Comparison of ENCODE assay signal across 19 cellular contexts in genomic region chr7:38192347-38192746, GRCh38. TPM values are rescaled to one million over a fixed set of nuclear protein-coding genes. Genes with fewer than 3 reads are reported as not detected.
A peak's percentile ranks its signal among the peaks of the same experiment; 100 is the strongest.
DNase-seq lines count a peak whose midpoint lies in the region; ATAC-seq and TF ChIP-seq lines count a peak whose summit lies in the region.
"Had no signal": no experiment of that assay in that cellular context is flagged by ENCODE, and none has a peak within 500 bp of the region (broad histone marks: within the 10 kb centered on the region; RNA-seq: fewer than 3 reads in every experiment).

No MANE protein-coding gene starts in this region.

- H3K36me3 ChIP-seq in CD8-positive, alpha-beta memory T cell (ENCODE audit: insufficient read depth, low read length) = no peaks in the 10 kb centered on the region
- peaks cover 0 to 8% of the 10 kb centered on the region in 2 donors for H3K36me3 ChIP-seq in gastrocnemius medialis

- no peaks in the 10 kb centered on the region for H3K4me1 ChIP-seq in CD8-positive, alpha-beta memory T cell (ENCODE audit: insufficient read depth, low read length)
- H3K4me1 ChIP-seq in gastrocnemius medialis = peaks cover 0 to 12% of the 10 kb centered on the region in 2 donors

- H3K27me3 Mint-ChIP-seq in T-helper 1 cell treated with Interleukin-12 subunit alpha and Interleukin-12 subunit beta and Interleukin-4 antibody, amounts not matched to agents 30 μg/mL and 1 μg/mL, for 36 hours (ENCODE audit: low read depth) = no peaks in the 10 kb centered on the region
- no peaks in the 10 kb centered on the region for H3K27me3 Mint-ChIP-seq in CD8-positive, alpha-beta memory T cell
- H3K27me3 Mint-ChIP-seq in effector memory CD8-positive, alpha-beta T cell = no peaks in the 10 kb centered on the region
- H3K27me3 Mint-ChIP-seq in natural killer cell (ENCODE audit: low read depth in 2 of 2) = no peaks in the 10 kb centered on the region

- TF ChIP-seq POLR2A in gastrocnemius medialis (IDR thresholded peaks at IDR 0.05) = no peak

- H3K36me3 Mint-ChIP-seq in T-helper 1 cell treated with Interleukin-12 subunit alpha and Interleukin-12 subunit beta and Interleukin-4 antibody, amounts not matched to agents 30 μg/mL and 1 μg/mL, for 36 hours (ENCODE audit: low read depth) = peaks cover 11% of the 10 kb centered on the region
- peaks cover 0 to 4% (median 1%) of the 10 kb centered on the region in 3 donors for H3K36me3 Mint-ChIP-seq in CD8-positive, alpha-beta memory T cell
- H3K36me3 Mint-ChIP-seq in effector memory CD8-positive, alpha-beta T cell (ENCODE audit: insufficient read depth) = no peaks in the 10 kb centered on the region
- no peaks in the 10 kb centered on the region for H3K36me3 Mint-ChIP-seq in natural killer cell

- H3K27ac ChIP-seq in CD8-positive, alpha-beta memory T cell (ENCODE audit: low read depth, low read length) = no peak overlapping the region
- H3K27ac ChIP-seq in gastrocnemius medialis = no peak overlapping the region
- H3K27ac ChIP-seq: 22Rv1 had no signal

- H3K4me3 Mint-ChIP-seq in T-helper 1 cell treated with Interleukin-12 subunit alpha and Interleukin-12 subunit beta and Interleukin-4 antibody, amounts not matched to agents 30 μg/mL and 1 μg/mL, for 36 hours = peak overlapping the region; percentile 66
- peak overlapping the region in 5 of 7 donors; percentile 7 to 71 (median 33) for H3K4me3 Mint-ChIP-seq in CD8-positive, alpha-beta memory T cell
- peak overlapping the region; percentile 2 to 5 for H3K4me3 Mint-ChIP-seq in effector memory CD8-positive, alpha-beta T cell
- H3K4me3 Mint-ChIP-seq in natural killer cell = peak overlapping the region; percentile 10
- H3K4me3 Mint-ChIP-seq: CD14-positive monocyte had no signal

- intact Hi-C loops in natural killer cell (cut with micrococcal nuclease) (no loop called here), gastrocnemius medialis (cut with DNase I; ENCODE audit: low total_unique reads) (no loop called here)

- DNase-seq in T-helper 1 cell (no peak), natural killer cell (no peak), gastrocnemius medialis (no peak)
- no peak for DNase-seq in CD8-positive, alpha-beta memory T cell
- no peak for DNase-seq in effector memory CD8-positive, alpha-beta T cell
- DNase-seq: GF-D8; MM.1S; NCI-H1092; NCI-H146; NCI-H2029 treated with DMSO at 0.1 percent for 48 hours; NCI-H2171; NCI-H446; NK-92 treated with Interleukin-12 subunit alpha and Interleukin-12 subunit beta, amount 100 ng/mL, for 24 hours; Right ventricle myocardium superior had no signal

- no peaks in the 10 kb centered on the region for H3K9me3 ChIP-seq in CD8-positive, alpha-beta memory T cell (ENCODE audit: low read length)
- H3K9me3 ChIP-seq in gastrocnemius medialis = no peaks in the 10 kb centered on the region

- in situ Hi-C loops in gastrocnemius medialis (cut with MboI; ENCODE audit: low sequenced_read_pairs in 4 of 4) = no loop called here

- no peak for ATAC-seq in effector memory CD8-positive, alpha-beta T cell (replicated peaks)
- ATAC-seq in natural killer cell (no peak), GM18873 (IDR thresholded peaks at IDR 0.05; ENCODE audit: low FRiP score, unreplicated experiment) (no peak), GM21390 (IDR thresholded peaks at IDR 0.05; ENCODE audit: unreplicated experiment) (no peak), gastrocnemius medialis (no peak)

- no peak overlapping the region for H3K27ac Mint-ChIP-seq in T-helper 1 cell treated with Interleukin-12 subunit alpha and Interleukin-12 subunit beta and Interleukin-4 antibody, amounts not matched to agents 30 μg/mL and 1 μg/mL, for 36 hours
- peak overlapping the region in 5 of 8 donors; percentile 9 to 73 (median 25) for H3K27ac Mint-ChIP-seq in CD8-positive, alpha-beta memory T cell
- H3K27ac Mint-ChIP-seq in effector memory CD8-positive, alpha-beta T cell = peak overlapping the region in 1 of 2 donors; percentile 25
- peak overlapping the region; percentile 19 to 64 for H3K27ac Mint-ChIP-seq in natural killer cell

- H3K4me1 Mint-ChIP-seq in T-helper 1 cell treated with Interleukin-12 subunit alpha and Interleukin-12 subunit beta and Interleukin-4 antibody, amounts not matched to agents 30 μg/mL and 1 μg/mL, for 36 hours (ENCODE audit: low read depth) = peaks cover 15% of the 10 kb centered on the region
- peaks cover 53 to 80% (median 78%) of the 10 kb centered on the region in 3 donors for H3K4me1 Mint-ChIP-seq in CD8-positive, alpha-beta memory T cell
- peaks cover 15 to 50% of the 10 kb centered on the region in 2 donors for H3K4me1 Mint-ChIP-seq in effector memory CD8-positive, alpha-beta T cell (ENCODE audit: low read depth in 2 of 2)
- H3K4me1 Mint-ChIP-seq in natural killer cell = peaks cover 54 to 63% of the 10 kb centered on the region in 2 donors

- POLR2A ChIA-PET in CD8-positive, alpha-beta memory T cell (lab: Charles Lee) = no interaction called here

- CTCF ChIA-PET in CD8-positive, alpha-beta memory T cell (lab: Charles Lee) = interaction anchor here (1.0 to 2.0 kb wide), 3 partner anchors 23 to 177 kb away, joined by 3 to 5 read pairs (median 5); no protein-coding TSS in a partner anchor

- H3K27me3 ChIP-seq in CD8-positive, alpha-beta memory T cell (ENCODE audit: insufficient read depth, low read length, poor library complexity, severe bottlenecking) = no peaks in the 10 kb centered on the region
- H3K27me3 ChIP-seq in gastrocnemius medialis = no peaks in the 10 kb centered on the region

- H3K9me3 Mint-ChIP-seq in T-helper 1 cell treated with Interleukin-12 subunit alpha and Interleukin-12 subunit beta and Interleukin-4 antibody, amounts not matched to agents 30 μg/mL and 1 μg/mL, for 36 hours = peaks cover 8% of the 10 kb centered on the region
- no peaks in the 10 kb centered on the region for H3K9me3 Mint-ChIP-seq in CD8-positive, alpha-beta memory T cell
- H3K9me3 Mint-ChIP-seq in effector memory CD8-positive, alpha-beta T cell = no peaks in the 10 kb centered on the region
- no peaks in the 10 kb centered on the region for H3K9me3 Mint-ChIP-seq in natural killer cell

- TF ChIP-seq CTCF in natural killer cell (IDR thresholded peaks at IDR 0.05) (no peak), gastrocnemius medialis (IDR thresholded peaks at IDR 0.05 in 4 of 5, conservative IDR thresholded peaks at IDR 0.05 in 1 of 5) (no peak)

- no peak overlapping the region for H3K4me3 ChIP-seq in CD8-positive, alpha-beta memory T cell (ENCODE audit: low read length)
- no peak overlapping the region for H3K4me3 ChIP-seq in gastrocnemius medialis

RNA-seq across cellular contexts. Expression of gene STARD3NL, which starts 14.3 kb away (rescaled TPM):
- total RNA-seq in CD8-positive, alpha-beta memory T cell = 10 to 100 TPM; 41.5 to 43.8 TPM
- polyA plus RNA-seq in CD8-positive, alpha-beta memory T cell = 54.2 TPM
- total RNA-seq in natural killer cell (10 to 100 TPM; 30.6 to 38.6 (median 38.3) TPM), gastrocnemius medialis (10 to 100 TPM; 18.1 to 22.0 (median 19.7) TPM)

Comparison
In these comparisons a context has a peak if more than half of its experiments do, and no peak if none do; other contexts are left out.
1. H3K4me3 Mint-ChIP-seq: peak in every context shown above with its lines; median percentile 66 in T-helper 1 cell treated with Interleukin-12 subunit alpha and Interleukin-12 subunit beta and Interleukin-4 antibody, amounts not matched to agents 30 μg/mL and 1 μg/mL, for 36 hours; 33 in CD8-positive, alpha-beta memory T cell; 10 in natural killer cell; 4 in effector memory CD8-positive, alpha-beta T cell.